In genomic region chr14:66140963-66141362, GRCh38 we compare ENCODE assay signal across 18 cellular contexts.
DNase-seq lines count a peak whose midpoint lies in the region; ATAC-seq and TF ChIP-seq lines count a peak whose summit lies in the region.
"Had no signal": no experiment of that assay in that cellular context is flagged by ENCODE, and none has a peak within 500 bp of the region (broad histone marks: within the 10 kb centered on the region; RNA-seq: fewer than 3 reads in every experiment).

No MANE protein-coding gene starts in this region.

- no peak overlapping the region for H2BK5ac ChIP-seq in H9 (ENCODE audit: insufficient read length, low read length)

- no peak overlapping the region for H3K4ac ChIP-seq in H9 (ENCODE audit: low read depth, low read length)

- no peak overlapping the region for H2BK120ac ChIP-seq in H9 (ENCODE audit: low read depth, low read length, poor library complexity, severe bottlenecking)

- H3K79me1 ChIP-seq in H9 (ENCODE audit: insufficient read depth, low read depth, low read length, poor library complexity, severe bottlenecking): no peaks in the 10 kb centered on the region

- WGBS in H9 (ENCODE audit: extremely low coverage, insufficient read length, low lambda C conversion rate): no CpG with 5 or more reads among the region's 3 CpGs

- peaks cover 0 to 2% (median 0%) of the 10 kb centered on the region in 3 experiments; a peak in 3 of 7 replicates for H3K36me3 Mint-ChIP-seq in H9 (ENCODE audit: insufficient read depth in 1 of 3, low read depth in 3 of 3)
- H3K36me3 Mint-ChIP-seq: CD4-positive, CD25-positive, alpha-beta regulatory T cell; CD8-positive, alpha-beta T cell had no signal

- H2AFZ ChIP-seq in H9 (ENCODE audit: low read length): no peak overlapping the region
- H2AFZ ChIP-seq: GM23248 had no signal

- no peak overlapping the region for H3K27ac Mint-ChIP-seq in H9
- H3K27ac Mint-ChIP-seq: CD4-positive, CD25-positive, alpha-beta regulatory T cell; CD8-positive, alpha-beta T cell had no signal

- no peaks in the 10 kb centered on the region; the same call in 1 of the 2 replicates for H3K27me3 Mint-ChIP-seq in H9 (ENCODE audit: low read depth)

- no peak overlapping the region for H3K18ac ChIP-seq in H9 (ENCODE audit: insufficient read length, low read depth, low read length)

- H2BK20ac ChIP-seq in H9 (ENCODE audit: low read depth, low read length, poor library complexity, severe bottlenecking): no peak overlapping the region

- H3K23ac ChIP-seq in H9 (ENCODE audit: insufficient read length, low read depth, low read length): no peak overlapping the region

- H3K4me1 Mint-ChIP-seq in H9: peaks cover 0 to 5% of the 10 kb centered on the region in 2 experiments; a peak in 1 of 4 replicates

- H3K9ac ChIP-seq in BLaER1 (no peak overlapping the region), H9 (ENCODE audit: extremely low read depth, insufficient read length, low read length) (no peak overlapping the region)
- H3K9ac ChIP-seq: GM23248 had no signal

- no peak overlapping the region for H2AK5ac ChIP-seq in H9 (ENCODE audit: insufficient read length, low read length)

- H3K23me2 ChIP-seq in H9 (ENCODE audit: insufficient read length, low read depth, low read length, poor library complexity, severe bottlenecking): no peaks in the 10 kb centered on the region

- H3K9me3 Mint-ChIP-seq in H9: peaks cover 4 to 6% of the 10 kb centered on the region in 2 experiments; a peak in 4 of 5 replicates
- H3K9me3 Mint-ChIP-seq: CD8-positive, alpha-beta T cell had no signal

- DNase-seq in left cardiac atrium (no peak), Right ventricle myocardium superior (no peak), H9 (no peak), ACHN (no peak)
- DNase-seq: BE2C; CD8-positive, alpha-beta T cell; DMS 273 treated with DMSO at 0.1 percent for 48 hours; DMS79; EL; GDM1; GM23248; H7 had no signal

- no peak overlapping the region for H3K4me3 Mint-ChIP-seq in H9
- H3K4me3 Mint-ChIP-seq: CD4-positive, CD25-positive, alpha-beta regulatory T cell; CD8-positive, alpha-beta T cell had no signal

- peak overlapping the region; percentile 8; the same call in 1 of the 2 replicates for H3K14ac ChIP-seq in H9 (ENCODE audit: insufficient read depth, low read length)

- no peaks in the 10 kb centered on the region for H3K27me3 ChIP-seq in BLaER1
- H3K27me3 ChIP-seq in H9 (ENCODE audit: insufficient read depth, low read length): no peaks in the 10 kb centered on the region
- H3K27me3 ChIP-seq: BE2C had no signal

- peak; percentile 74 to 84 for ATAC-seq in left cardiac atrium
- ATAC-seq in Right ventricle myocardium superior (ENCODE audit: poor library complexity): no peak
- ATAC-seq in HG03378 (IDR thresholded peaks at IDR 0.05; ENCODE audit: unreplicated experiment): no peak
- ATAC-seq: CD8-positive, alpha-beta T cell; HCT116 had no signal

- no peak overlapping the region for H2BK12ac ChIP-seq in H9 (ENCODE audit: insufficient read length, low read depth, low read length)

- peak overlapping the region; percentile 47 for H3K4me2 ChIP-seq in BLaER1
- no peak overlapping the region for H3K4me2 ChIP-seq in H9 (ENCODE audit: insufficient read depth, insufficient read length, low read length)

- no peak for TF ChIP-seq CTCF in H9 (conservative IDR thresholded peaks at IDR 0.05)

- intact Hi-C loops in left cardiac atrium (cut with DNase I): no loop called here
- intact Hi-C loops in Right ventricle myocardium superior (cut with DNase I): no loop called here

- no peak overlapping the region for H4K8ac ChIP-seq in H9 (replicated peaks; ENCODE audit: insufficient read length, low read depth, low read length)

- H4K20me1 ChIP-seq in BLaER1: no peaks in the 10 kb centered on the region
- H4K20me1 ChIP-seq in H9 (ENCODE audit: control insufficient read depth, insufficient read depth, insufficient read length): no peaks in the 10 kb centered on the region

- H2BK15ac ChIP-seq in H9 (ENCODE audit: low read depth, low read length): no peak overlapping the region

- H3K79me2 ChIP-seq in H9 (ENCODE audit: insufficient read depth, low read length): no peaks in the 10 kb centered on the region

- H4K91ac ChIP-seq in H9 (ENCODE audit: insufficient read length, low read depth, low read length): no peak overlapping the region

- in situ Hi-C loops in ACHN (cut with HindIII; ENCODE audit: low pct_ligation_motif_present, low pct_unique_long_range_greater_than_20kb, low sequenced_read_pairs): no loop called here

- no peaks in the 10 kb centered on the region for H3K36me3 ChIP-seq in BLaER1
- H3K36me3 ChIP-seq: BE2C had no signal

- no peak overlapping the region for H4K5ac ChIP-seq in H9 (ENCODE audit: insufficient read length, low read depth, low read length)

- H3K4me3 ChIP-seq in BLaER1: no peak overlapping the region
- H3K4me3 ChIP-seq: GM12878, GM23248 had no signal

- no peaks in the 10 kb centered on the region for H3K9me3 ChIP-seq in BLaER1
- H3K9me3 ChIP-seq in H9 (ENCODE audit: control insufficient read depth, low read depth, low read length): no peaks in the 10 kb centered on the region
- H3K9me3 ChIP-seq: BE2C had no signal

- no peak overlapping the region for H3K56ac ChIP-seq in H9 (ENCODE audit: insufficient read length, low read depth, low read length)

- H3T11ph ChIP-seq in H9 (ENCODE audit: low read length): no peak overlapping the region

- H3K4me1 ChIP-seq in BLaER1 (peaks cover 19% of the 10 kb centered on the region), H9 (ENCODE audit: insufficient read depth, low read length) (no peaks in the 10 kb centered on the region)
- H3K4me1 ChIP-seq: BE2C had no signal

- no peak overlapping the region for H3K27ac ChIP-seq in BLaER1
- H3K27ac ChIP-seq in H9 (ENCODE audit: insufficient read length, low read depth, low read length): no peak overlapping the region
- H3K27ac ChIP-seq: C4-2B, GM23248 had no signal

Comparison
In these comparisons a context has a peak if more than half of its experiments do, and no peak if none do; other contexts are left out.
1. ATAC-seq: peak in left cardiac atrium (2 of 2); none in Right ventricle myocardium superior (single experiment) and HG03378 (single experiment).